ENCODE assay signal across 8 cellular contexts in genomic region chr1:235075121-235075954, GRCh38. TPM values are rescaled to one million over a fixed set of nuclear protein-coding genes. Genes with fewer than 3 reads are reported as not detected.
DNase-seq lines count a peak whose midpoint lies in the region; ATAC-seq and TF ChIP-seq lines count a peak whose summit lies in the region.

No MANE protein-coding gene starts in this region.

- H3K9me3 ChIP-seq in HUES48 (ENCODE audit: control insufficient read depth, insufficient read depth, low read length): no peaks in the 10 kb centered on the region; the same call in 1 of the 2 replicates
- no peaks in the 10 kb centered on the region for H3K9me3 ChIP-seq in effector memory CD4-positive, alpha-beta T cell (ENCODE audit: control insufficient read depth, low read length)

- no peaks in the 10 kb centered on the region for H3K27me3 Mint-ChIP-seq in natural killer cell (ENCODE audit: low read depth in 2 of 2)

- peaks cover 16% of the 10 kb centered on the region for H3K4me1 ChIP-seq in HUES48 (ENCODE audit: control insufficient read depth, insufficient read depth, low read length)
- H3K4me1 ChIP-seq in effector memory CD4-positive, alpha-beta T cell (ENCODE audit: control insufficient read depth, insufficient read depth, low read length, poor library complexity, severe bottlenecking): peaks cover 17% of the 10 kb centered on the region

- ATAC-seq in GM21423 (IDR thresholded peaks at IDR 0.05; ENCODE audit: unreplicated experiment): peak; percentile 67
- ATAC-seq in natural killer cell: peak; percentile 80 to 92 (median 82)
- peak; percentile 70 for ATAC-seq in stimulated activated naive CD8-positive, alpha-beta T cell treated with anti-CD3 and anti-CD28 coated beads, Interleukin-15, Interleukin-2, amounts not matched to agents 100 U/mL and 50 U/mL, for 24 hours

- H3K27ac ChIP-seq in HUES48 (ENCODE audit: low read depth, low read length): peak overlapping the region; percentile 42
- no peak overlapping the region for H3K27ac ChIP-seq in effector memory CD4-positive, alpha-beta T cell (ENCODE audit: insufficient read depth, low read length, poor library complexity, severe bottlenecking)

- peaks cover 11 to 20% of the 10 kb centered on the region in 2 donors for H3K4me1 Mint-ChIP-seq in natural killer cell

- intact Hi-C loops in natural killer cell (cut with micrococcal nuclease): loop anchor here (1.0 to 5.0 kb wide), 3 partner anchors 63 to 318 kb away; no protein-coding TSS in a partner anchor

- no peaks in the 10 kb centered on the region for H3K9me3 Mint-ChIP-seq in natural killer cell

- DNase-seq in Daoy (ENCODE audit: low read depth) (peak; percentile 94), natural killer cell (peak; percentile 53), NCI-H2196 (lab: John Stamatoyannopoulos, UW; ENCODE audit: unreplicated experiment) (no peak)
- DNase-seq in activated CD4-positive, alpha-beta T cell treated with anti-CD3 and anti-CD28 coated beads, Interleukin-2, amount 50 U/mL, for 24 hours (ENCODE audit: low read depth in 1 of 2, low spot score in 1 of 2): peak; percentile 44 to 67
- DNase-seq in effector memory CD4-positive, alpha-beta T cell: peak in 1 of 3 donors; percentile 45
- peak; percentile 79 for DNase-seq in stimulated activated naive CD8-positive, alpha-beta T cell treated with anti-CD3 and anti-CD28 coated beads, Interleukin-15, Interleukin-2, amounts not matched to agents 100 U/mL and 50 U/mL, for 24 hours

- H3K36me3 Mint-ChIP-seq in natural killer cell: no peaks in the 10 kb centered on the region

- TF ChIP-seq CTCF in natural killer cell (IDR thresholded peaks at IDR 0.05): no peak

- H3K4me3 ChIP-seq in HUES48 (ENCODE audit: low read depth, low read length): no peak overlapping the region
- peak overlapping the region; percentile 45 for H3K4me3 ChIP-seq in effector memory CD4-positive, alpha-beta T cell (ENCODE audit: insufficient read depth, low read depth, low read length, poor library complexity, severe bottlenecking)

- H3K36me3 ChIP-seq in HUES48 (ENCODE audit: control insufficient read depth, insufficient read depth, low read length): no peaks in the 10 kb centered on the region
- no peaks in the 10 kb centered on the region for H3K36me3 ChIP-seq in effector memory CD4-positive, alpha-beta T cell (ENCODE audit: control insufficient read depth, insufficient read depth, low read length)

- no peaks in the 10 kb centered on the region for H3K27me3 ChIP-seq in HUES48 (ENCODE audit: control insufficient read depth, insufficient read depth, low read length)
- no peaks in the 10 kb centered on the region for H3K27me3 ChIP-seq in effector memory CD4-positive, alpha-beta T cell (replicated peaks; ENCODE audit: control insufficient read depth, insufficient read depth, low read length, poor library complexity, severe bottlenecking)

- H3K9ac ChIP-seq in HUES48 (ENCODE audit: low read depth, low read length): no peak overlapping the region

- H3K4me3 Mint-ChIP-seq in natural killer cell: peak overlapping the region; percentile 26

- peak overlapping the region; percentile 57 to 65 for H3K27ac Mint-ChIP-seq in natural killer cell

RNA-seq across cellular contexts. Expression of gene TOMM20, which starts 53.3 kb away (rescaled TPM):
- 73.2 and 86.1 TPM in 2 replicates for total RNA-seq in Daoy (2014; rRNA removed; shearing (Covaris generic))
- total RNA-seq in natural killer cell: 10 to 100 TPM; 59.5 to 72.3 (median 60.2) TPM
